Comparison of ENCODE assay signal across 27 cellular contexts in the genomic region with DNA sequence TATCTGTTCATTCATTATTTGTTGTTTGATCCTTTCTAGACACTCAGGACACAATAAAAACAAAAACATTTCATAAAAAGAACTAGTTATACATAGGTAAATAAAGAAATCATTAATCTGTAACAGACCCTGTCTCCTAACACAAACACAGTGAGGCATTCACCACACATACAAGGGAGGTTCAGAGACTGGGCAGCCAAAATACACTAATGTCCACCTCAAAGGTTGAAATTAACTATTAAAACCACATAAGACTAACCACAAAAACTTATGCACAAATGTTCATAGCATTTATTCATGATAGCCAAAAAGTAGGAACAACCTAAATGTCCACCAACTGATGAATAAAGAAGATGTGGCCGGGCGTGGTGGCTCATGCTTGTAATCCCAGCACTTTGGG. TPM values are rescaled to one million over a fixed set of nuclear protein-coding genes. Genes with fewer than 3 reads are reported as not detected.
A peak's percentile ranks its signal among the peaks of the same experiment; 100 is the strongest.
DNase-seq lines count a peak whose midpoint lies in the region; ATAC-seq and TF ChIP-seq lines count a peak whose summit lies in the region.
"Had no signal": no experiment of that assay in that cellular context is flagged by ENCODE, and none has a peak within 500 bp of the region (broad histone marks: within the 10 kb centered on the region; RNA-seq: fewer than 3 reads in every experiment).

No MANE protein-coding gene starts in this region.

- TF ChIP-seq POLR2A in body of pancreas (IDR thresholded peaks at IDR 0.05) (no peak), gastroesophageal sphincter (IDR thresholded peaks at IDR 0.05) (no peak)

- 96 to 98% methylated on average over 2 of the region's 2 CpGs for WGBS in body of pancreas, 2 donors
- 92 to 100% methylated on average over 2 of the region's 2 CpGs for WGBS in gastroesophageal sphincter (ENCODE audit: low coverage in 1 of 2), 2 donors

- H3K36me3 Mint-ChIP-seq in neural crest cell (ENCODE audit: low read depth), result peaks cover 35% of the 10 kb centered on the region

- no peak for TF ChIP-seq CTCF in neural crest cell (conservative IDR thresholded peaks at IDR 0.05)
- no peak for TF ChIP-seq CTCF in body of pancreas (IDR thresholded peaks at IDR 0.05)
- no peak for TF ChIP-seq CTCF in gastroesophageal sphincter (IDR thresholded peaks at IDR 0.05)

- TF ChIP-seq EP300 in gastroesophageal sphincter (IDR thresholded peaks at IDR 0.05), result no peak

- H3K36me3 ChIP-seq in body of pancreas (replicated peaks in 1 of 2; ENCODE audit: insufficient read depth in 1 of 2, low read depth in 2 of 2), result no peaks in the 10 kb centered on the region
- no peaks in the 10 kb centered on the region for H3K36me3 ChIP-seq in gastroesophageal sphincter

- H3K4me1 ChIP-seq in body of pancreas (peaks cover 28% of the 10 kb centered on the region), gastroesophageal sphincter (peaks cover 0 to 3% (median 0%) of the 10 kb centered on the region in 3 donors)

- DNase-seq in Caki2 (ENCODE audit: low read depth) (peak; percentile 84), SK-MEL-5 (ENCODE audit: low read depth, low spot score) (peak; percentile 14), astrocyte of the hippocampus (ENCODE audit: low read depth, low spot score) (peak; percentile 46), neural crest cell (ENCODE audit: low read depth, low spot score) (no peak), body of pancreas (no peak), epidermal melanocyte (ENCODE audit: insufficient read length, low spot score) (no peak)
- DNase-seq: AML-193; Caco-2; CD4-positive, alpha-beta memory T cell; DMS79 treated with DMSO at 0.1 percent for 48 hours; GF-D8; GM23248; H7; NCI-H1092; NCI-H1417 treated with DMSO at 0.1 percent for 48 hours; NCI-H1694 treated with DMSO at 0.1 percent for 48 hours; NCI-H2081; NCI-H2227 treated with DMSO at 0.1 percent for 48 hours; SHP77 treated with DMSO at 0.1 percent for 48 hours; SW 1271 had no signal

- peaks cover 14% of the 10 kb centered on the region for H3K9me3 Mint-ChIP-seq in neural crest cell

- no peak overlapping the region for H3K27ac ChIP-seq in body of pancreas
- no peak overlapping the region for H3K27ac ChIP-seq in gastroesophageal sphincter
- H3K27ac ChIP-seq: A549; BLaER1 treated with 17β-estradiol and CSF1 and Interleukin-3, amounts not matched to agents 10 nM and 100 nM; GM23248; KMS-11; SK-N-MC had no signal

- H3K9me3 ChIP-seq in body of pancreas, result no peaks in the 10 kb centered on the region
- peaks cover 0 to 3% (median 0%) of the 10 kb centered on the region in 3 donors for H3K9me3 ChIP-seq in gastroesophageal sphincter
- H3K9me3 ChIP-seq: Caco-2 had no signal

- H3K27ac Mint-ChIP-seq in neural crest cell (ENCODE audit: unreplicated experiment), result no peak overlapping the region
- H3K27ac Mint-ChIP-seq: CD4-positive, alpha-beta memory T cell had no signal

- peaks cover 8% of the 10 kb centered on the region for H3K4me1 Mint-ChIP-seq in neural crest cell

- H3K27me3 Mint-ChIP-seq in neural crest cell (ENCODE audit: low read depth), result no peaks in the 10 kb centered on the region
- H3K27me3 Mint-ChIP-seq: CD4-positive, alpha-beta memory T cell had no signal

- no peak for ATAC-seq in body of pancreas
- no peak for ATAC-seq in HG02678 (IDR thresholded peaks at IDR 0.05; ENCODE audit: unreplicated experiment)
- no peak for ATAC-seq in gastroesophageal sphincter
- ATAC-seq: A549, Panc1 had no signal

- no peaks in the 10 kb centered on the region for H3K27me3 ChIP-seq in body of pancreas
- no peaks in the 10 kb centered on the region for H3K27me3 ChIP-seq in gastroesophageal sphincter
- H3K27me3 ChIP-seq: BLaER1 treated with 17β-estradiol and CSF1 and Interleukin-3, amounts not matched to agents 10 nM and 100 nM had no signal

- no peak overlapping the region for H3K4me3 ChIP-seq in body of pancreas
- no peak overlapping the region for H3K4me3 ChIP-seq in gastroesophageal sphincter
- H3K4me3 ChIP-seq: A549; BLaER1 treated with 17β-estradiol and CSF1 and Interleukin-3, amounts not matched to agents 10 nM and 100 nM; GM23248; SK-N-MC had no signal

- in situ Hi-C loops in Caki2 (cut with HindIII; ENCODE audit: low pct_unique_long_range_greater_than_20kb, low sequenced_read_pairs) (no loop called here), SK-MEL-5 (cut with HindIII; ENCODE audit: low pct_unique_long_range_greater_than_20kb, low sequenced_read_pairs) (no loop called here)

- intact Hi-C loops in body of pancreas (cut with DNase I), result no loop called here

- H3K4me3 Mint-ChIP-seq in neural crest cell, result peak overlapping the region; percentile 13
- H3K4me3 Mint-ChIP-seq: CD4-positive, alpha-beta memory T cell had no signal

RNA-seq across cellular contexts. Expression of a gene that starts 7.8 kb away (rescaled TPM):
- 10.7 and 22.1 TPM in 2 replicates for total RNA-seq in Caki2 (2014; rRNA removed; shearing (Covaris generic); ENCODE audit: low replicate concordance)
- 30.2 and 32.4 TPM in 2 replicates for total RNA-seq in SK-MEL-5 (2014; rRNA removed; shearing (Covaris generic))
- polyA plus RNA-seq in SK-MEL-5 (2015; cell fraction: cytosol; rRNA removed), result 43.7 and 49.9 TPM in 2 replicates
- 17.6 and 20.9 TPM in 2 replicates for polyA plus RNA-seq in SK-MEL-5 (2015; cell fraction: nucleus; rRNA removed)
- total RNA-seq in neural crest cell, result 74.7 and 78.6 TPM in 2 replicates
- 10 to 100 TPM; 15.8 to 42.3 TPM for total RNA-seq in body of pancreas
- 10 to 100 TPM; 21.9 to 36.2 (median 25.3) TPM for total RNA-seq in gastroesophageal sphincter

Comparison
In these comparisons a context has a peak if more than half of its experiments do, and no peak if none do; other contexts are left out.
1. DNase-seq: peak in Caki2 (single experiment), SK-MEL-5 (single experiment) and astrocyte of the hippocampus (single experiment); none in neural crest cell (single experiment), body of pancreas (0 of 4) and epidermal melanocyte (single experiment).